Comparison of ENCODE assay signal across 13 cellular contexts in the genomic region with DNA sequence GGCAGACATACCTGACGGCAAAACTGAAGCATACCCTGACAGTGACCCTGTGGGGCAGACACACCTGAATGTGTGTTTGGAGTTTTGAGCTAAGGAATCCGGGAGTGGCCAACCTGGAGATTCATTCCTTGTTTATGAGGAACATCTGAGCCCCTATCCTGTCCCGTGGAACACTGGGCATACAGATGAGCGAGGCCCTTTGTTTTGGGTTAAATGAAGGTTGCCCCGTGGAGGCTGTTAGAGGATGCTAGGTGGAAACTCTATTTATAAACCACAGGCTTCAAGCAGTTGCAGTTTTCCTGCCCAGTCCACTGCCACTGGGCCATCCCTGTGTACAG. TPM values are rescaled to one million over a fixed set of nuclear protein-coding genes. Genes with fewer than 3 reads are reported as not detected.
DNase-seq lines count a peak whose midpoint lies in the region; ATAC-seq, FAIRE-seq and TF ChIP-seq lines count a peak whose summit lies in the region.
"Had no signal": no experiment of that assay in that cellular context is flagged by ENCODE, and none has a peak within 500 bp of the region (broad histone marks: within the 10 kb centered on the region; RNA-seq: fewer than 3 reads in every experiment).

No MANE protein-coding gene starts in this region.

- H3K27ac ChIP-seq in GM23248 = peak overlapping the region; percentile 95
- peak overlapping the region; percentile 91 for H3K27ac ChIP-seq in SJCRH30
- H3K27ac ChIP-seq in gastrocnemius medialis = peak overlapping the region in 3 of 4 donors; percentile 70 to 77 (median 74)
- H3K27ac ChIP-seq in upper lobe of left lung = no peak overlapping the region
- H3K27ac ChIP-seq: neutrophil had no signal

- H3K4me2 ChIP-seq in GM23248 (ENCODE audit: unreplicated experiment) = peak overlapping the region; percentile 80

- no peak for DNase-seq in GM23248
- no peak for DNase-seq in SJCRH30
- peak; percentile 64 for DNase-seq in epithelial cell of esophagus (ENCODE audit: low read depth)
- DNase-seq in gastrocnemius medialis = no peak
- DNase-seq in H54 (ENCODE audit: insufficient read length, low spot score) = no peak
- no peak for DNase-seq in omental fat pad (ENCODE audit: low spot score)
- DNase-seq in upper lobe of left lung = no peak
- DNase-seq: effector CD4-positive, alpha-beta T cell; NCI-H1048; NCI-H2227 treated with DMSO at 0.1 percent for 48 hours had no signal

- TF ChIP-seq CTCF in epithelial cell of esophagus (IDR thresholded peaks at IDR 0.05; ENCODE audit: insufficient read depth, low read depth, low read length, missing control alignments) = no peak
- no peak for TF ChIP-seq CTCF in gastrocnemius medialis (IDR thresholded peaks at IDR 0.05 in 4 of 5, conservative IDR thresholded peaks at IDR 0.05 in 1 of 5)
- TF ChIP-seq CTCF in omental fat pad (IDR thresholded peaks at IDR 0.05) = no peak
- TF ChIP-seq CTCF in upper lobe of left lung (IDR thresholded peaks at IDR 0.05) = no peak

- H3K4me1 ChIP-seq in GM23248 (ENCODE audit: insufficient read depth) (peaks cover 60% of the 10 kb centered on the region), SJCRH30 (peaks cover 42% of the 10 kb centered on the region), gastrocnemius medialis (peaks cover 59 to 70% of the 10 kb centered on the region in 2 donors), upper lobe of left lung (peaks cover 14 to 48% (median 31%) of the 10 kb centered on the region in 4 donors)

- WGBS in GM23248 (ENCODE audit: low coverage in 1 of 2, low lambda C conversion rate in 2 of 2, missing lambda C conversion rate in 2 of 2), 2 experiments = 75 to 83% methylated on average over 5 of the region's 5 CpGs
- 79 to 87% methylated on average over 5 of the region's 5 CpGs for WGBS in upper lobe of left lung, 2 donors

- intact Hi-C loops in gastrocnemius medialis (cut with DNase I; ENCODE audit: low total_unique reads) = no loop called here

- TF ChIP-seq POLR2A in gastrocnemius medialis (IDR thresholded peaks at IDR 0.05) (no peak), H54 (IDR thresholded peaks at IDR 0.05; ENCODE audit: low read depth, low read length) (no peak), upper lobe of left lung (IDR thresholded peaks at IDR 0.05) (no peak)

- FAIRE-seq in H54 (lab: Jason Lieb, UNC) = no peak

- no peaks in the 10 kb centered on the region; the same call in 1 of the 2 replicates for H3K36me3 ChIP-seq in GM23248 (ENCODE audit: low read depth)
- H3K36me3 ChIP-seq in SJCRH30 = no peaks in the 10 kb centered on the region; the same call in 1 of the 2 replicates
- no peaks in the 10 kb centered on the region for H3K36me3 ChIP-seq in gastrocnemius medialis
- peaks cover 0 to 4% (median 2%) of the 10 kb centered on the region in 4 donors for H3K36me3 ChIP-seq in upper lobe of left lung

- in situ Hi-C loops in GM23248 (cut with MboI) = no loop called here
- in situ Hi-C loops in gastrocnemius medialis (cut with MboI; ENCODE audit: low sequenced_read_pairs in 4 of 4) = no loop called here

- H3K4me3 ChIP-seq in GM23248 (peak overlapping the region; percentile 30), SJCRH30 (no peak overlapping the region), epithelial cell of esophagus (ENCODE audit: low read length) (peak overlapping the region; percentile 11), gastrocnemius medialis (no peak overlapping the region), upper lobe of left lung (no peak overlapping the region)
- H3K4me3 ChIP-seq: heart left ventricle had no signal

- no peak overlapping the region for H2AFZ ChIP-seq in GM23248

- peak overlapping the region; percentile 67 for H3K9ac ChIP-seq in GM23248

- H3K9me2 ChIP-seq in GM23248 (ENCODE audit: insufficient read depth) = no peaks in the 10 kb centered on the region

- TF ChIP-seq EP300 in upper lobe of left lung (IDR thresholded peaks at IDR 0.05) = no peak

- no peaks in the 10 kb centered on the region for H3K27me3 ChIP-seq in GM23248 (replicated peaks; ENCODE audit: insufficient read depth)
- no peaks in the 10 kb centered on the region for H3K27me3 ChIP-seq in SJCRH30
- no peaks in the 10 kb centered on the region for H3K27me3 ChIP-seq in gastrocnemius medialis
- H3K27me3 ChIP-seq in upper lobe of left lung = no peaks in the 10 kb centered on the region
- H3K27me3 ChIP-seq: heart left ventricle, neutrophil had no signal

- ATAC-seq in gastrocnemius medialis (no peak), omental fat pad (ENCODE audit: low FRiP score) (no peak), upper lobe of left lung (ENCODE audit: low FRiP score in 2 of 2) (no peak), GM18870 (IDR thresholded peaks at IDR 0.05; ENCODE audit: unreplicated experiment) (no peak)

- no peaks in the 10 kb centered on the region for H4K20me1 ChIP-seq in GM23248 (ENCODE audit: insufficient read depth)

- H3K79me2 ChIP-seq in GM23248 (ENCODE audit: insufficient read depth) = peaks cover 93% of the 10 kb centered on the region

- peaks cover 58% of the 10 kb centered on the region for H3F3A ChIP-seq in GM23248 (ENCODE audit: insufficient read depth)

- H3K9me3 ChIP-seq in GM23248 (ENCODE audit: low read depth) = no peaks in the 10 kb centered on the region
- H3K9me3 ChIP-seq in SJCRH30 (replicated peaks) = no peaks in the 10 kb centered on the region
- H3K9me3 ChIP-seq in gastrocnemius medialis = no peaks in the 10 kb centered on the region
- H3K9me3 ChIP-seq in upper lobe of left lung = peaks cover 0 to 4% (median 0%) of the 10 kb centered on the region in 4 donors
- H3K9me3 ChIP-seq: heart left ventricle, neutrophil had no signal

RNA-seq across cellular contexts. Expression of gene GALNT2, which starts 18.1 kb away (rescaled TPM):
- 103 and 111 TPM in 2 replicates for total RNA-seq in GM23248 (2014; rRNA removed; shearing (Covaris generic))
- 121 and 124 TPM in 2 replicates for polyA plus RNA-seq in GM23248 (2016; fragmentation: Nextera tagmentation; extraction: Ambion mirVana)
- total RNA-seq in SJCRH30 (2014; rRNA removed; shearing (Covaris generic)) = 50.5 and 51.1 TPM in 2 replicates
- total RNA-seq in gastrocnemius medialis = 100 to 1,000 TPM in 1 of 4 donors, 10 to 100 TPM in 3; 73.7 to 106 (median 78.3) TPM
- 10 to 100 TPM; 50.7 to 85.0 (median 71.8) TPM for total RNA-seq in omental fat pad
- total RNA-seq in upper lobe of left lung = 10 to 100 TPM; 51.3 to 62.3 (median 56.2) TPM

Comparison
In these comparisons a context has a peak if more than half of its experiments do, and no peak if none do; other contexts are left out.
1. H3K27ac ChIP-seq: peak in GM23248 (single experiment), SJCRH30 (single experiment) and gastrocnemius medialis (3 of 4); none in upper lobe of left lung (0 of 4).
2. H3K4me3 ChIP-seq: peak in GM23248 (single experiment) and epithelial cell of esophagus (single experiment); none in SJCRH30 (single experiment), gastrocnemius medialis (0 of 4) and upper lobe of left lung (0 of 4).